ENCODE assay signal across 26 cellular contexts in genomic region chr4:12036450-12036849, GRCh38.
"Had no signal": no experiment of that assay in that cellular context is flagged by ENCODE, and none has a peak within 500 bp of the region (broad histone marks: within the 10 kb centered on the region; RNA-seq: fewer than 3 reads in every experiment).

No MANE protein-coding gene starts in this region.

- DNase-seq: cerebellar nuclear complex; cortex of kidney; effector memory CD4-positive, alpha-beta T cell; foreskin melanocyte; glutamatergic neuron; hypothalamus; immature natural killer cell; islet precursor cell; kidney glomerular epithelial cell; mesenchymal stem cell; mucosa of descending colon; naive B cell; pancreas; stimulated activated CD4-positive, alpha-beta T cell treated with anti-CD3 and anti-CD28 coated beads, Interleukin-12 subunit alpha, Interleukin-12 subunit beta, amount 100 ng/mL, for 4 hours; stimulated activated CD4-positive, alpha-beta T cell treated with anti-CD3 and anti-CD28 coated beads, Interleukin-1b, Interleukin-23, amount 100 ng/mL, for 48 hours; stimulated activated CD4-positive, alpha-beta T cell treated with anti-CD3 and anti-CD28 coated beads, Interleukin-4, amount 100 ng/mL, for 24 hours; stimulated activated naive CD4-positive, alpha-beta T cell treated with Interleukin-2 at 50 U/mL for 16 hours; stomach; trophoblast cell had no signal

- H3K36me3 ChIP-seq: neutrophil, pancreas, stomach, thyroid gland, vagina had no signal

- H3K4me2 ChIP-seq: smooth muscle cell had no signal

- H3K27ac ChIP-seq: neutrophil, pancreas, stomach, thyroid gland, vagina had no signal

- ATAC-seq: mucosa of descending colon; natural killer cell treated with Interleukin-12 subunit alpha and Interleukin-12 subunit beta and Interleukin-15 and Interleukin-18, amount 100 ng/mL, for 72 hours; pancreas; sciatic nerve; stimulated activated effector memory CD8-positive, alpha-beta T cell treated with anti-CD3 and anti-CD28 coated beads, Interleukin-12 subunit alpha, Interleukin-12 subunit beta, amount 100 ng/mL, for 72 hours had no signal

- H3K4me3 ChIP-seq: mucosa of descending colon, pancreas, smooth muscle cell, stomach, thyroid gland, vagina had no signal

- H3K9me3 ChIP-seq: neutrophil, pancreas, thyroid gland, vagina had no signal

- FAIRE-seq: pancreas had no signal

- H3K4me1 ChIP-seq: pancreas, stomach, thyroid gland, vagina had no signal

- H3K27me3 ChIP-seq: neutrophil, pancreas, stomach, thyroid gland, vagina had no signal
